ENCODE assay signal across 8 cellular contexts in genomic region chr19:49073514-49074378, GRCh38. TPM values are rescaled to one million over a fixed set of nuclear protein-coding genes. Genes with fewer than 3 reads are reported as not detected.
DNase-seq lines count a peak whose midpoint lies in the region; ATAC-seq, FAIRE-seq and TF ChIP-seq lines count a peak whose summit lies in the region.

No MANE protein-coding gene starts in this region.

- peak; percentile 9 for FAIRE-seq in GM18507 (lab: Jason Lieb, UNC)

- no peak overlapping the region for H3K27ac ChIP-seq in tibial nerve

- H3K4me1 ChIP-seq in tibial nerve, result peaks cover 0 to 7% (median 0%) of the 10 kb centered on the region in 4 donors

- DNase-seq in ACHN (peak; percentile 35), GM18507 (ENCODE audit: extremely low spot score, insufficient read length, low read depth) (no peak), RPMI7951 (ENCODE audit: low read depth) (peak; percentile 40), glomerular visceral epithelial cell (ENCODE audit: extremely low spot score) (peak; percentile 46), tibial nerve (ENCODE audit: low spot score in 2 of 2) (no peak), medulla oblongata (ENCODE audit: extremely low spot score) (no peak)

- in situ Hi-C loops in ACHN (cut with HindIII; ENCODE audit: low pct_ligation_motif_present, low pct_unique_long_range_greater_than_20kb, low sequenced_read_pairs), result no loop called here

- 63 to 65% methylated on average over 23 of the region's 23 CpGs for WGBS in tibial nerve, 2 donors

- no peak for TF ChIP-seq EP300 in tibial nerve (IDR thresholded peaks at IDR 0.05)

- ATAC-seq in HG02623 (IDR thresholded peaks at IDR 0.05; ENCODE audit: unreplicated experiment) (no peak), HG03196 (IDR thresholded peaks at IDR 0.05; ENCODE audit: unreplicated experiment) (no peak)

- peaks cover 0 to 6% (median 0%) of the 10 kb centered on the region in 4 donors for H3K9me3 ChIP-seq in tibial nerve

- no peak overlapping the region for H3K4me3 ChIP-seq in tibial nerve

- TF ChIP-seq CTCF in tibial nerve (IDR thresholded peaks at IDR 0.05), result no peak

- H3K36me3 ChIP-seq in tibial nerve, result no peaks in the 10 kb centered on the region

- H3K27me3 ChIP-seq in tibial nerve, result peaks cover 4 to 55% of the 10 kb centered on the region in 2 donors

- no peak for TF ChIP-seq POLR2A in tibial nerve (IDR thresholded peaks at IDR 0.05)

RNA-seq across cellular contexts. Expression of gene KCNA7, which starts 1.2 kb away (rescaled TPM):
- not detected in 2 replicates for total RNA-seq in RPMI7951 (2014; rRNA removed; shearing (Covaris generic))
- not detected for total RNA-seq in tibial nerve

RNA-seq across cellular contexts. Expression of gene NTF4, which starts 9.1 kb away (rescaled TPM):
- not detected in 2 replicates for total RNA-seq in RPMI7951 (2014; rRNA removed; shearing (Covaris generic))
- not detected for total RNA-seq in tibial nerve

RNA-seq across cellular contexts. Expression of gene SNRNP70, which starts 11.5 kb away (rescaled TPM):
- total RNA-seq in RPMI7951 (2014; rRNA removed; shearing (Covaris generic)), result 111 and 119 TPM in 2 replicates
- total RNA-seq in tibial nerve, result 100 to 1,000 TPM; 286 to 444 (median 400) TPM

RNA-seq across cellular contexts. Expression of gene CGB7, which starts 16.2 kb away (rescaled TPM):
- total RNA-seq in RPMI7951 (2014; rRNA removed; shearing (Covaris generic)), result 0.10 and 0.72 TPM in 2 replicates
- not detected for total RNA-seq in tibial nerve

RNA-seq across cellular contexts. Expression of gene CGB8, which starts 24.8 kb away (rescaled TPM):
- not detected in 2 replicates for total RNA-seq in RPMI7951 (2014; rRNA removed; shearing (Covaris generic))
- total RNA-seq in tibial nerve, result not detected

Comparison
In these comparisons a context has a peak if more than half of its experiments do, and no peak if none do; other contexts are left out.
1. DNase-seq: peak in ACHN (single experiment), RPMI7951 (single experiment) and glomerular visceral epithelial cell (single experiment); none in GM18507 (single experiment), tibial nerve (0 of 2) and medulla oblongata (single experiment).